Comparison of ENCODE assay signal across 19 cellular contexts in genomic region chr15:65761210-65761926, GRCh38. TPM values are rescaled to one million over a fixed set of nuclear protein-coding genes. Genes with fewer than 3 reads are reported as not detected.
DNase-seq lines count a peak whose midpoint lies in the region; ATAC-seq and TF ChIP-seq lines count a peak whose summit lies in the region.
"Had no signal": no experiment of that assay in that cellular context is flagged by ENCODE, and none has a peak within 500 bp of the region (broad histone marks: within the 10 kb centered on the region; RNA-seq: fewer than 3 reads in every experiment).

No MANE protein-coding gene starts in this region.

- peaks cover 14% of the 10 kb centered on the region for H3K36me3 Mint-ChIP-seq in activated CD4-positive, alpha-beta T cell treated with anti-CD3 and anti-CD28 coated beads, Interleukin-2, amount 10 ng/mL, durations not matched to agents 7 days and 5 days (ENCODE audit: low read depth)
- H3K36me3 Mint-ChIP-seq in activated T-helper 2 cell treated with anti-CD3 and anti-CD28 coated beads, Interferon-gamma antibody, Interleukin-2, Interleukin-4, amounts not matched to agents 10 μg/mL and 5 μg/mL and 100 μg/mL, durations not matched to agents 14 hours and 24 hours and 36 hours (ENCODE audit: low read depth): peaks cover 32% of the 10 kb centered on the region
- peaks cover 54% of the 10 kb centered on the region for H3K36me3 Mint-ChIP-seq in stimulated activated effector memory CD8-positive, alpha-beta T cell treated with anti-CD3 and anti-CD28 coated beads, Interleukin-12 subunit alpha, Interleukin-12 subunit beta, amount 100 ng/mL, for 72 hours

- H3K4me1 Mint-ChIP-seq in activated CD4-positive, alpha-beta T cell treated with anti-CD3 and anti-CD28 coated beads, Interleukin-2, amount 10 ng/mL, durations not matched to agents 7 days and 5 days: peaks cover 32% of the 10 kb centered on the region
- H3K4me1 Mint-ChIP-seq in activated T-helper 2 cell treated with anti-CD3 and anti-CD28 coated beads, Interferon-gamma antibody, Interleukin-2, Interleukin-4, amounts not matched to agents 10 μg/mL and 5 μg/mL and 100 μg/mL, durations not matched to agents 14 hours and 24 hours and 36 hours (ENCODE audit: low read depth): peaks cover 22% of the 10 kb centered on the region
- peaks cover 34% of the 10 kb centered on the region for H3K4me1 Mint-ChIP-seq in stimulated activated effector memory CD8-positive, alpha-beta T cell treated with anti-CD3 and anti-CD28 coated beads, Interleukin-12 subunit alpha, Interleukin-12 subunit beta, amount 100 ng/mL, for 72 hours

- TF ChIP-seq CTCF in GM20000 (IDR thresholded peaks at IDR 0.05; ENCODE audit: extremely low read depth, missing control alignments): no peak

- H3K9me3 Mint-ChIP-seq in activated CD4-positive, alpha-beta T cell treated with anti-CD3 and anti-CD28 coated beads, Interleukin-2, amount 10 ng/mL, durations not matched to agents 7 days and 5 days: no peaks in the 10 kb centered on the region
- no peaks in the 10 kb centered on the region for H3K9me3 Mint-ChIP-seq in activated T-helper 2 cell treated with anti-CD3 and anti-CD28 coated beads, Interferon-gamma antibody, Interleukin-2, Interleukin-4, amounts not matched to agents 10 μg/mL and 5 μg/mL and 100 μg/mL, durations not matched to agents 14 hours and 24 hours and 36 hours
- H3K9me3 Mint-ChIP-seq in stimulated activated effector memory CD8-positive, alpha-beta T cell treated with anti-CD3 and anti-CD28 coated beads, Interleukin-12 subunit alpha, Interleukin-12 subunit beta, amount 100 ng/mL, for 72 hours: no peaks in the 10 kb centered on the region
- H3K9me3 Mint-ChIP-seq: CD14-positive monocyte, neural crest cell had no signal

- peak overlapping the region; percentile 87 for H3K27ac Mint-ChIP-seq in activated CD4-positive, alpha-beta T cell treated with anti-CD3 and anti-CD28 coated beads, Interleukin-2, amount 10 ng/mL, durations not matched to agents 7 days and 5 days
- peak overlapping the region; percentile 55 for H3K27ac Mint-ChIP-seq in activated T-helper 2 cell treated with anti-CD3 and anti-CD28 coated beads, Interferon-gamma antibody, Interleukin-2, Interleukin-4, amounts not matched to agents 10 μg/mL and 5 μg/mL and 100 μg/mL, durations not matched to agents 14 hours and 24 hours and 36 hours
- peak overlapping the region; percentile 75 for H3K27ac Mint-ChIP-seq in stimulated activated effector memory CD8-positive, alpha-beta T cell treated with anti-CD3 and anti-CD28 coated beads, Interleukin-12 subunit alpha, Interleukin-12 subunit beta, amount 100 ng/mL, for 72 hours

- POLR2A ChIA-PET in activated CD4-positive, alpha-beta T cell treated with anti-CD3 and anti-CD28 coated beads, Interleukin-2, amount 10 ng/mL, durations not matched to agents 7 days and 5 days (lab: Charles Lee): no interaction called here

- peak; percentile 86 for ATAC-seq in stimulated activated effector memory CD8-positive, alpha-beta T cell treated with anti-CD3 and anti-CD28 coated beads, Interleukin-12 subunit alpha, Interleukin-12 subunit beta, amount 100 ng/mL, for 72 hours
- ATAC-seq: upper lobe of right lung had no signal

- H3K27me3 Mint-ChIP-seq in activated CD4-positive, alpha-beta T cell treated with anti-CD3 and anti-CD28 coated beads, Interleukin-2, amount 10 ng/mL, durations not matched to agents 7 days and 5 days: no peaks in the 10 kb centered on the region
- H3K27me3 Mint-ChIP-seq in activated T-helper 2 cell treated with anti-CD3 and anti-CD28 coated beads, Interferon-gamma antibody, Interleukin-2, Interleukin-4, amounts not matched to agents 10 μg/mL and 5 μg/mL and 100 μg/mL, durations not matched to agents 14 hours and 24 hours and 36 hours (ENCODE audit: low read depth): no peaks in the 10 kb centered on the region

- intact Hi-C loops in activated T-helper 2 cell treated with anti-CD3 and anti-CD28 coated beads, Interferon-gamma antibody, Interleukin-2, Interleukin-4, amounts not matched to agents 10 μg/mL and 5 μg/mL and 100 μg/mL, durations not matched to agents 14 hours and 24 hours and 36 hours (cut with micrococcal nuclease): no loop called here

- no peak overlapping the region for H3K4me3 Mint-ChIP-seq in activated CD4-positive, alpha-beta T cell treated with anti-CD3 and anti-CD28 coated beads, Interleukin-2, amount 10 ng/mL, durations not matched to agents 7 days and 5 days
- peak overlapping the region; percentile 18 for H3K4me3 Mint-ChIP-seq in activated T-helper 2 cell treated with anti-CD3 and anti-CD28 coated beads, Interferon-gamma antibody, Interleukin-2, Interleukin-4, amounts not matched to agents 10 μg/mL and 5 μg/mL and 100 μg/mL, durations not matched to agents 14 hours and 24 hours and 36 hours (ENCODE audit: low read depth)
- peak overlapping the region; percentile 63 for H3K4me3 Mint-ChIP-seq in stimulated activated effector memory CD8-positive, alpha-beta T cell treated with anti-CD3 and anti-CD28 coated beads, Interleukin-12 subunit alpha, Interleukin-12 subunit beta, amount 100 ng/mL, for 72 hours
- H3K4me3 Mint-ChIP-seq: CD14-positive monocyte, neural crest cell had no signal

- no peak for DNase-seq in activated CD4-positive, alpha-beta T cell treated with anti-CD3 and anti-CD28 coated beads, Interleukin-2, amount 10 ng/mL, durations not matched to agents 7 days and 5 days
- DNase-seq in activated CD4-positive, alpha-beta T cell treated with anti-CD3 and anti-CD28 coated beads, Interleukin-2, amount 50 U/mL, for 1 hour: no peak
- DNase-seq in GM20000 (ENCODE audit: low spot score): peak; percentile 11
- no peak for DNase-seq in activated T-helper 2 cell treated with anti-CD3 and anti-CD28 coated beads, Interferon-gamma antibody, Interleukin-2, Interleukin-4, amounts not matched to agents 10 μg/mL and 5 μg/mL and 100 μg/mL, durations not matched to agents 14 hours and 24 hours and 36 hours (ENCODE audit: low spot score)
- no peak for DNase-seq in stimulated activated effector memory CD8-positive, alpha-beta T cell treated with anti-CD3 and anti-CD28 coated beads, Interleukin-12 subunit alpha, Interleukin-12 subunit beta, amount 100 ng/mL, for 72 hours (ENCODE audit: low spot score in 2 of 2)
- DNase-seq in COLO829 (ENCODE audit: low spot score): no peak
- DNase-seq in stimulated activated CD4-positive, alpha-beta T cell treated with anti-CD3 and anti-CD28 coated beads, Interleukin-15, amount 100 ng/mL, for 24 hours: no peak
- no peak for DNase-seq in NCI-H1105 treated with DMSO at 0.1 percent for 48 hours (lab: John Stamatoyannopoulos, UW)
- DNase-seq: DMS79 treated with DMSO at 0.1 percent for 48 hours; kidney; MG63; NCI-H1694; NCI-H226; NK-92 treated with Interleukin-12 subunit alpha and Interleukin-12 subunit beta, amount 100 ng/mL, for 24 hours; stimulated activated naive CD4-positive, alpha-beta T cell; upper lobe of right lung; WERI-Rb-1 had no signal

- CTCF ChIA-PET in activated CD4-positive, alpha-beta T cell treated with anti-CD3 and anti-CD28 coated beads, Interleukin-2, amount 10 ng/mL, durations not matched to agents 7 days and 5 days (lab: Charles Lee): interaction anchor here (0.5 to 1.2 kb wide), 4 partner anchors 10 to 1439 kb away, joined by 3 to 4 read pairs (median 3); no protein-coding TSS in a partner anchor

RNA-seq across cellular contexts. Expression of gene DENND4A, which starts 30.7 kb away (rescaled TPM):
- 10 to 100 TPM; 30.9 to 40.2 TPM for total RNA-seq in activated CD4-positive, alpha-beta T cell treated with anti-CD3 and anti-CD28 coated beads, Interleukin-2, amount 10 ng/mL, durations not matched to agents 7 days and 5 days
- total RNA-seq in activated T-helper 2 cell treated with anti-CD3 and anti-CD28 coated beads, Interferon-gamma antibody, Interleukin-2, Interleukin-4, amounts not matched to agents 10 μg/mL and 5 μg/mL and 100 μg/mL, durations not matched to agents 14 hours and 24 hours and 36 hours: 62.3 and 65.8 TPM in 2 replicates
